Comparison of ENCODE assay signal across 22 cellular contexts in genomic region chr17:72681844-72682243, GRCh38.
"Had no signal": no experiment of that assay in that cellular context is flagged by ENCODE, and none has a peak within 500 bp of the region (broad histone marks: within the 10 kb centered on the region; RNA-seq: fewer than 3 reads in every experiment).

No MANE protein-coding gene starts in this region.

- FAIRE-seq: kidney, small intestine had no signal

- ATAC-seq: activated CD8-positive, alpha-beta memory T cell treated with anti-CD3 and anti-CD28 coated beads, Interleukin-2, amount 10 ng/mL, durations not matched to agents 7 days and 5 days; activated CD8-positive, alpha-beta T cell treated with anti-CD3 and anti-CD28 coated beads for 36 hours; heart right ventricle; lower lobe of right lung; sciatic nerve; stimulated activated memory B cell treated with anti-CD40 and anti-IgM and Interleukin-4, amounts not matched to agents 10 μg/mL and 1 μg/mL and 100 μg/mL, for 72 hours had no signal

- H3K9me3 ChIP-seq: heart right ventricle, lower lobe of right lung, stomach, suprapubic skin, tibial nerve had no signal

- H3K27me3 ChIP-seq: heart right ventricle, stomach, suprapubic skin, tibial nerve had no signal

- H3K36me3 ChIP-seq: heart right ventricle, lower lobe of right lung, stomach, suprapubic skin, tibial nerve had no signal

- DNase-seq: activated CD4-positive, alpha-beta T cell treated with anti-CD3 and anti-CD28 coated beads, Interleukin-2, amount 10 ng/mL, durations not matched to agents 7 days and 5 days; activated CD4-positive, CD25-positive, alpha-beta regulatory T cell treated with anti-CD3 and anti-CD28 coated beads, Interleukin-2, amount 50 U/mL, for 72 hours; activated CD8-positive, alpha-beta memory T cell treated with anti-CD3 and anti-CD28 coated beads, Interleukin-2, amount 10 ng/mL, durations not matched to agents 7 days and 5 days; activated CD8-positive, alpha-beta T cell treated with anti-CD3 and anti-CD28 coated beads for 36 hours; activated effector memory CD4-positive, alpha-beta T cell treated with anti-CD3 and anti-CD28 coated beads, Interleukin-2, amount 50 U/mL, for 16 hours; activated naive CD4-positive, alpha-beta T cell treated with anti-CD3 and anti-CD28 coated beads, Interleukin-2, amount 10 ng/mL, durations not matched to agents 7 days and 5 days; activated T-cell treated with anti-CD3 and anti-CD28 coated beads for 4 hours; amygdala; heart right ventricle; kidney; lower lobe of right lung; naive B cell; nucleus accumbens; stimulated activated CD4-positive, alpha-beta T cell treated with anti-CD3 and anti-CD28 coated beads, Interleukin-2, amount 100 ng/mL, for 24 hours; stomach had no signal

- H3K27ac ChIP-seq: epithelial cell of prostate, heart right ventricle, lower lobe of right lung, stomach, suprapubic skin, tibial nerve, VCaP had no signal

- H3K4me3 ChIP-seq: heart right ventricle, lower lobe of right lung, stomach, suprapubic skin, tibial nerve had no signal
